ENCODE assay signal across 8 cellular contexts in genomic region chrX:39869846-39870601, GRCh38.
DNase-seq lines count a peak whose midpoint lies in the region; ATAC-seq and TF ChIP-seq lines count a peak whose summit lies in the region.

No MANE protein-coding gene starts in this region.

- POLR2A ChIA-PET in activated CD8-positive, alpha-beta T cell treated with anti-CD3 and anti-CD28 coated beads, Interleukin-2, amount 10 ng/mL, durations not matched to agents 7 days and 5 days (lab: Charles Lee) = interaction anchor here (0.6 to 4.4 kb wide), 5 partner anchors 10 to 98 kb away, joined by 3 to 30 read pairs (median 3); no protein-coding TSS in a partner anchor

- peak; percentile 84 for ATAC-seq in activated CD8-positive, alpha-beta T cell treated with anti-CD3 and anti-CD28 coated beads, Interleukin-2, amount 10 ng/mL, durations not matched to agents 7 days and 5 days
- no peak for ATAC-seq in HG02973 (IDR thresholded peaks at IDR 0.05; ENCODE audit: unreplicated experiment)
- ATAC-seq in GM18502 (IDR thresholded peaks at IDR 0.05; ENCODE audit: poor library complexity, unreplicated experiment) = no peak
- ATAC-seq in GM19455 (IDR thresholded peaks at IDR 0.05; ENCODE audit: unreplicated experiment) = no peak
- no peak for ATAC-seq in GM21423 (IDR thresholded peaks at IDR 0.05; ENCODE audit: unreplicated experiment)

- H3K4me3 ChIP-seq in fibroblast of mammary gland (ENCODE audit: control insufficient read depth, low read depth, low read length) = no peak overlapping the region

- peaks cover 52% of the 10 kb centered on the region for H3K4me1 Mint-ChIP-seq in activated CD8-positive, alpha-beta T cell treated with anti-CD3 and anti-CD28 coated beads, Interleukin-2, amount 10 ng/mL, durations not matched to agents 7 days and 5 days (ENCODE audit: low read depth)

- no peaks in the 10 kb centered on the region for H3K36me3 Mint-ChIP-seq in activated CD8-positive, alpha-beta T cell treated with anti-CD3 and anti-CD28 coated beads, Interleukin-2, amount 10 ng/mL, durations not matched to agents 7 days and 5 days (ENCODE audit: low read depth)

- no peaks in the 10 kb centered on the region for H3K9me3 Mint-ChIP-seq in activated CD8-positive, alpha-beta T cell treated with anti-CD3 and anti-CD28 coated beads, Interleukin-2, amount 10 ng/mL, durations not matched to agents 7 days and 5 days (ENCODE audit: insufficient read depth)

- CTCF ChIA-PET in activated CD8-positive, alpha-beta T cell treated with anti-CD3 and anti-CD28 coated beads, Interleukin-2, amount 10 ng/mL, durations not matched to agents 7 days and 5 days (lab: Charles Lee) = interaction anchor here (1.5 kb wide), 1 partner anchor 10 kb away, joined by 5 read pairs; no protein-coding TSS in a partner anchor

- no peak for TF ChIP-seq CTCF in fibroblast of mammary gland (conservative IDR thresholded peaks at IDR 0.05; ENCODE audit: control insufficient read depth, insufficient read depth, low read depth, low read length)

- H3K27ac Mint-ChIP-seq in activated CD8-positive, alpha-beta T cell treated with anti-CD3 and anti-CD28 coated beads, Interleukin-2, amount 10 ng/mL, durations not matched to agents 7 days and 5 days = peak overlapping the region; percentile 84

- peak overlapping the region; percentile 46 for H3K4me3 Mint-ChIP-seq in activated CD8-positive, alpha-beta T cell treated with anti-CD3 and anti-CD28 coated beads, Interleukin-2, amount 10 ng/mL, durations not matched to agents 7 days and 5 days

- DNase-seq in M059J (ENCODE audit: low read depth) = peak; percentile 96
- peak; percentile 84 for DNase-seq in activated CD8-positive, alpha-beta T cell treated with anti-CD3 and anti-CD28 coated beads, Interleukin-2, amount 10 ng/mL, durations not matched to agents 7 days and 5 days
- peak; percentile 55 for DNase-seq in fibroblast of mammary gland (ENCODE audit: low read depth)
- peak; percentile 65 to 73 for DNase-seq in stimulated activated CD8-positive, alpha-beta memory T cell treated with anti-CD3 and anti-CD28 coated beads, Interleukin-7, amount 100 ng/mL, for 4 hours (ENCODE audit: low read depth in 2 of 2)

- H3K27me3 Mint-ChIP-seq in activated CD8-positive, alpha-beta T cell treated with anti-CD3 and anti-CD28 coated beads, Interleukin-2, amount 10 ng/mL, durations not matched to agents 7 days and 5 days (ENCODE audit: low read depth) = no peaks in the 10 kb centered on the region
